ENCODE assay signal across 28 cellular contexts in genomic region chr13:101170306-101170705, GRCh38.
"Had no signal": no experiment of that assay in that cellular context is flagged by ENCODE, and none has a peak within 500 bp of the region (broad histone marks: within the 10 kb centered on the region; RNA-seq: fewer than 3 reads in every experiment).

No MANE protein-coding gene starts in this region.

- H3K4me1 Mint-ChIP-seq: stimulated activated effector memory CD8-positive, alpha-beta T cell treated with anti-CD3 and anti-CD28 coated beads, Interleukin-12 subunit alpha, Interleukin-12 subunit beta, amount 100 ng/mL, for 72 hours; stimulated activated memory B cell treated with anti-CD40 and anti-IgM and Interleukin-4, amounts not matched to agents 10 μg/mL and 1 μg/mL and 100 μg/mL, for 72 hours; stimulated activated naive B cell treated with anti-CD40 and anti-IgM and Interleukin-4, amounts not matched to agents 10 μg/mL and 1 μg/mL and 100 μg/mL, for 72 hours; stimulated activated naive CD8-positive, alpha-beta T cell treated with anti-CD3 and anti-CD28 coated beads, Interleukin-15, amount 100 ng/mL, for 72 hours had no signal

- DNase-seq: stimulated activated CD4-positive, alpha-beta T cell treated with anti-CD3 and anti-CD28 coated beads, Interleukin-2, amount 100 ng/mL, for 48 hours; stimulated activated CD4-positive, alpha-beta T cell treated with anti-CD3 and anti-CD28 coated beads, Interleukin-4, amount 100 ng/mL, for 1 hour; stimulated activated CD4-positive, alpha-beta T cell treated with anti-CD3 and anti-CD28 coated beads, Interleukin-4, amount 100 ng/mL, for 24 hours; stimulated activated CD4-positive, alpha-beta T cell treated with anti-CD3 and anti-CD28 coated beads, Interleukin-4, amount 100 ng/mL, for 4 hours; stimulated activated CD8-positive, alpha-beta memory T cell treated with anti-CD3 and anti-CD28 coated beads, Interleukin-4, amount 100 ng/mL, for 48 hours; stimulated activated naive B cell treated with anti-CD40 and anti-IgM and Interleukin-4, amounts not matched to agents 10 μg/mL and 1 μg/mL and 100 μg/mL, for 72 hours; stimulated activated naive CD4-positive, alpha-beta T cell; stimulated activated naive CD4-positive, alpha-beta T cell treated with Interleukin-2 at 50 U/mL for 16 hours; stimulated activated naive CD8-positive, alpha-beta T cell treated with anti-CD3 and anti-CD28 coated beads, Interleukin-15, amount 100 ng/mL, for 72 hours; stimulated activated naive CD8-positive, alpha-beta T cell treated with anti-CD3 and anti-CD28 coated beads, Interleukin-15, Interleukin-2, amounts not matched to agents 100 U/mL and 50 U/mL, for 24 hours; stomach; substantia nigra; testis; thyroid gland; tibial artery; transverse colon; trophoblast cell; upper lobe of left lung; upper lobe of right lung; uterus had no signal

- H3K4me1 ChIP-seq: stomach, suprapubic skin, testis, thyroid gland, tibial artery, tibial nerve, transverse colon, upper lobe of left lung, upper lobe of right lung, uterus, vagina had no signal

- H3K9me3 ChIP-seq: stomach, suprapubic skin, testis, thoracic aorta, thyroid gland, tibial artery, transverse colon, upper lobe of left lung, upper lobe of right lung, uterus, vagina had no signal

- H3K27ac ChIP-seq: stomach, suprapubic skin, testis, thoracic aorta, thyroid gland, tibial artery, tibial nerve, transverse colon, upper lobe of left lung, upper lobe of right lung, uterus, vagina had no signal

- H3K27me3 Mint-ChIP-seq: stimulated activated memory B cell treated with anti-CD40 and anti-IgM and Interleukin-4, amounts not matched to agents 10 μg/mL and 1 μg/mL and 100 μg/mL, for 72 hours; stimulated activated naive B cell treated with anti-CD40 and anti-IgM and Interleukin-4, amounts not matched to agents 10 μg/mL and 1 μg/mL and 100 μg/mL, for 72 hours; type B pancreatic cell had no signal

- H3K27me3 ChIP-seq: stomach, suprapubic skin, testis, thyroid gland, tibial artery, tibial nerve, transverse colon, upper lobe of left lung, upper lobe of right lung, uterus, vagina had no signal

- H3K27ac Mint-ChIP-seq: stimulated activated effector memory CD8-positive, alpha-beta T cell treated with anti-CD3 and anti-CD28 coated beads, Interleukin-12 subunit alpha, Interleukin-12 subunit beta, amount 100 ng/mL, for 72 hours; stimulated activated memory B cell treated with anti-CD40 and anti-IgM and Interleukin-4, amounts not matched to agents 10 μg/mL and 1 μg/mL and 100 μg/mL, for 72 hours; stimulated activated naive B cell treated with anti-CD40 and anti-IgM and Interleukin-4, amounts not matched to agents 10 μg/mL and 1 μg/mL and 100 μg/mL, for 72 hours; stimulated activated naive CD8-positive, alpha-beta T cell treated with anti-CD3 and anti-CD28 coated beads, Interleukin-15, amount 100 ng/mL, for 72 hours; stimulated activated naive CD8-positive, alpha-beta T cell treated with anti-CD3 and anti-CD28 coated beads, Interleukin-15, Interleukin-2, amounts not matched to agents 100 ng/mL and 50 ng/mL, for 24 hours; type B pancreatic cell had no signal

- H3K36me3 ChIP-seq: stomach, suprapubic skin, thoracic aorta, thyroid gland, tibial nerve, transverse colon, upper lobe of left lung, upper lobe of right lung, uterus, vagina had no signal

- H3K9me3 Mint-ChIP-seq: stimulated activated effector memory CD8-positive, alpha-beta T cell treated with anti-CD3 and anti-CD28 coated beads, Interleukin-12 subunit alpha, Interleukin-12 subunit beta, amount 100 ng/mL, for 72 hours; stimulated activated naive CD8-positive, alpha-beta T cell treated with anti-CD3 and anti-CD28 coated beads, Interleukin-15, amount 100 ng/mL, for 72 hours; stimulated activated naive CD8-positive, alpha-beta T cell treated with anti-CD3 and anti-CD28 coated beads, Interleukin-15, Interleukin-2, amounts not matched to agents 100 ng/mL and 50 ng/mL, for 24 hours; type B pancreatic cell had no signal

- H3K4me3 Mint-ChIP-seq: stimulated activated effector memory CD8-positive, alpha-beta T cell treated with anti-CD3 and anti-CD28 coated beads, Interleukin-12 subunit alpha, Interleukin-12 subunit beta, amount 100 ng/mL, for 72 hours; stimulated activated memory B cell treated with anti-CD40 and anti-IgM and Interleukin-4, amounts not matched to agents 10 μg/mL and 1 μg/mL and 100 μg/mL, for 72 hours; stimulated activated naive B cell treated with anti-CD40 and anti-IgM and Interleukin-4, amounts not matched to agents 10 μg/mL and 1 μg/mL and 100 μg/mL, for 72 hours; stimulated activated naive CD8-positive, alpha-beta T cell treated with anti-CD3 and anti-CD28 coated beads, Interleukin-15, amount 100 ng/mL, for 72 hours; stimulated activated naive CD8-positive, alpha-beta T cell treated with anti-CD3 and anti-CD28 coated beads, Interleukin-15, Interleukin-2, amounts not matched to agents 100 ng/mL and 50 ng/mL, for 24 hours; type B pancreatic cell had no signal

- ATAC-seq: stimulated activated effector memory CD8-positive, alpha-beta T cell treated with anti-CD3 and anti-CD28 coated beads, Interleukin-12 subunit alpha, Interleukin-12 subunit beta, amount 100 ng/mL, for 72 hours; stimulated activated memory B cell treated with anti-CD40 and anti-IgM and Interleukin-4, amounts not matched to agents 10 μg/mL and 1 μg/mL and 100 μg/mL, for 72 hours; stimulated activated naive B cell treated with anti-CD40 and anti-IgM and Interleukin-4, amounts not matched to agents 10 μg/mL and 1 μg/mL and 100 μg/mL, for 72 hours; stimulated activated naive CD8-positive, alpha-beta T cell treated with anti-CD3 and anti-CD28 coated beads, Interleukin-15, amount 100 ng/mL, for 72 hours; stimulated activated naive CD8-positive, alpha-beta T cell treated with anti-CD3 and anti-CD28 coated beads, Interleukin-15, Interleukin-2, amounts not matched to agents 100 U/mL and 50 U/mL, for 24 hours; upper lobe of right lung had no signal

- H3K4me3 ChIP-seq: stomach, suprapubic skin, testis, thoracic aorta, thyroid gland, tibial artery, tibial nerve, transverse colon, upper lobe of left lung, upper lobe of right lung, uterus, vagina had no signal

- H3K36me3 Mint-ChIP-seq: stimulated activated effector memory CD8-positive, alpha-beta T cell treated with anti-CD3 and anti-CD28 coated beads, Interleukin-12 subunit alpha, Interleukin-12 subunit beta, amount 100 ng/mL, for 72 hours; stimulated activated memory B cell treated with anti-CD40 and anti-IgM and Interleukin-4, amounts not matched to agents 10 μg/mL and 1 μg/mL and 100 μg/mL, for 72 hours; stimulated activated naive B cell treated with anti-CD40 and anti-IgM and Interleukin-4, amounts not matched to agents 10 μg/mL and 1 μg/mL and 100 μg/mL, for 72 hours; type B pancreatic cell had no signal
